In the genomic region with DNA sequence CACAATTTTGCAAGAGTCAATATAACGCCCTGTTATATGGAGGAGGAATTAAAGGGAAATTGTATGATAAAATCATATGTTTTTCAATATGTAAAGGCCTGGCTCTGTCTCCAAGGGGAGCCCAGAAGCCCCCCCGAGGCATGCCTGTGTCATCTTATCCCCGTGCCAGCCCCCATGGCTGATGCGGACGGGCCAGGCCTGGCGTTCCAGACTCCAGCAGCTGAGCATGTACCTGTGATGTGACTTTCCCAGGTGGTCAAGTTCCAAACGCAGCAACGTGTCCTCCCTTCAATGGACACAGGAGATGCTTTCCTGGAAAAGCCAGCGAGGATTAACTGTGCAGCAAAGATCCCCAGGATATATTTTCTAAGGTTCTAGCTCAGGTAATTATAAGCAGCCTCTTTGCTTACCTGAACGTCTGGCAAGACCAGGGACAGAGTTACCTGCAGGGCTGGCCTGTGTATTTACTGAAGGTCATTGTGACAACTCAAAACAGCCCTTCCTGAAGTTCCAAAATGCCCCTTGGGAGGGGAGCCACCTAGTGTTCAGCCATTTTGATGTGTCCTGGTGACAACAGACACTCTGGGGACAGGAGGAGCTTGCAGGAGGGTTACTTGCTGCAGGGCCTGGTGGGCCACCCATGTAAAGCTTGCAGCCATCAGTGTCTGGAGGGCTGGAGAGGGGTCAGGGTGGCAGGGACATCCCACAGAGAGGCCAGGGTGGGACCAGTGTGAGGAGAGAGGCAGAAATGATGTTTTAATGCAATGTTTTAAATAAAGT, we compare ENCODE assay signal across 10 cellular contexts. TPM values are rescaled to one million over a fixed set of nuclear protein-coding genes. Genes with fewer than 3 reads are reported as not detected.
DNase-seq lines count a peak whose midpoint lies in the region; ATAC-seq and TF ChIP-seq lines count a peak whose summit lies in the region.
"Had no signal": no experiment of that assay in that cellular context is flagged by ENCODE, and none has a peak within 500 bp of the region (broad histone marks: within the 10 kb centered on the region; RNA-seq: fewer than 3 reads in every experiment).

No MANE protein-coding gene starts in this region.

- in situ Hi-C loops in KBM-7 (cut with MboI; ENCODE audit: low pct_unique_long_range_greater_than_20kb, low sequenced_read_pairs): no loop called here

- peak overlapping the region; percentile 84 for H3K27ac ChIP-seq in VCaP

- no peak for ATAC-seq in HG02885 (IDR thresholded peaks at IDR 0.05; ENCODE audit: poor library complexity, unreplicated experiment)
- ATAC-seq: natural killer cell treated with Interleukin-12 subunit alpha and Interleukin-12 subunit beta and Interleukin-15 and Interleukin-18, amount 100 ng/mL, for 72 hours had no signal

- DNase-seq in NCI-H1105 treated with DMSO at 0.1 percent for 48 hours (lab: John Stamatoyannopoulos, UW) (peak; percentile 5), NCI-H1105 (lab: John Stamatoyannopoulos, UW) (no peak), KBM-7 (peak; percentile 67), myocyte (ENCODE audit: low read depth) (peak; percentile 16), retina (no peak), ecto neural progenitor cell (ENCODE audit: low spot score) (no peak)
- DNase-seq: NCI-H1048 had no signal

- peak; percentile 72 for TF ChIP-seq CTCF in VCaP (conservative IDR thresholded peaks at IDR 0.05)

RNA-seq across cellular contexts. Expression of gene RNU6ATAC, which starts 53.3 kb away (rescaled TPM):
- total RNA-seq in myocyte: not detected in 2 replicates
- polyA plus RNA-seq in myocyte (2012): not detected

Comparison
In these comparisons a context has a peak if more than half of its experiments do, and no peak if none do; other contexts are left out.
1. DNase-seq: peak in NCI-H1105 treated with DMSO at 0.1 percent for 48 hours (single experiment), KBM-7 (single experiment) and myocyte (single experiment); none in NCI-H1105 (single experiment), retina (single experiment) and ecto neural progenitor cell (single experiment).